15 cellular contexts compared by ENCODE assay signal in genomic region chr2:237091779-237092436, GRCh38. TPM values are rescaled to one million over a fixed set of nuclear protein-coding genes. Genes with fewer than 3 reads are reported as not detected.
DNase-seq lines count a peak whose midpoint lies in the region; ATAC-seq and TF ChIP-seq lines count a peak whose summit lies in the region.
"Had no signal": no experiment of that assay in that cellular context is flagged by ENCODE, and none has a peak within 500 bp of the region (broad histone marks: within the 10 kb centered on the region; RNA-seq: fewer than 3 reads in every experiment).

No MANE protein-coding gene starts in this region.

- WGBS in aorta, 2 donors = 83 to 84% methylated on average over 7 of the region's 7 CpGs

- H3K27ac ChIP-seq in ACC112 (ENCODE audit: low read depth, low read length) (peak overlapping the region; percentile 100), aorta (ENCODE audit: low read depth in 1 of 2, low read length in 2 of 2) (no peak overlapping the region)

- H3K27me3 ChIP-seq in ACC112 (ENCODE audit: insufficient read depth, low read length) (no peaks in the 10 kb centered on the region), aorta (ENCODE audit: control insufficient read depth in 1 of 2, insufficient read depth in 2 of 2, low read length in 1 of 2) (no peaks in the 10 kb centered on the region)

- H3K36me3 ChIP-seq in ACC112 (ENCODE audit: insufficient read depth, low read length) (peaks cover 69% of the 10 kb centered on the region), aorta (ENCODE audit: control insufficient read depth in 1 of 2, insufficient read depth in 2 of 2, low read length in 1 of 2) (peaks cover 0 to 5% of the 10 kb centered on the region in 2 donors)

- intact Hi-C loops in aorta (cut with DNase I) = no loop called here

- no peak for DNase-seq in T-helper 17 cell
- DNase-seq in fibroblast of peridontal ligament (ENCODE audit: extremely low read depth) = peak; percentile 64
- no peak for DNase-seq in omental fat pad (ENCODE audit: low spot score)
- DNase-seq in DMS79 (lab: John Stamatoyannopoulos, UW) = no peak
- no peak for DNase-seq in HK-2 (ENCODE audit: unreplicated experiment)
- no peak for DNase-seq in aorta
- DNase-seq: ACHN; activated CD4-positive, alpha-beta T cell treated with anti-CD3 and anti-CD28 coated beads, Interleukin-2, amount 50 U/mL, for 4 hours; Kasumi-1; mesendoderm; NCI-H2107 had no signal

- no peak overlapping the region for H3K4me3 Mint-ChIP-seq in T-helper 17 cell
- H3K4me3 Mint-ChIP-seq: T-helper 1 cell treated with Interleukin-12 subunit alpha and Interleukin-12 subunit beta and Interleukin-4 antibody, amounts not matched to agents 30 μg/mL and 1 μg/mL, for 36 hours; type B pancreatic cell had no signal

- no peaks in the 10 kb centered on the region for H3K27me3 Mint-ChIP-seq in T-helper 17 cell
- H3K27me3 Mint-ChIP-seq: type B pancreatic cell had no signal

- H3K4me3 ChIP-seq in ACC112 (ENCODE audit: low read depth, low read length) = peak overlapping the region; percentile 95
- no peak overlapping the region for H3K4me3 ChIP-seq in aorta (ENCODE audit: low read length in 2 of 2)

- peaks cover 90% of the 10 kb centered on the region for H3K4me1 ChIP-seq in ACC112 (ENCODE audit: control insufficient read depth, insufficient read depth, low read length, unreplicated experiment)
- no peaks in the 10 kb centered on the region for H3K4me1 ChIP-seq in aorta (ENCODE audit: control insufficient read depth in 1 of 2, insufficient read depth in 2 of 2, low read length in 2 of 2)

- H3K4me1 Mint-ChIP-seq in T-helper 17 cell = peaks cover 17% of the 10 kb centered on the region

- ATAC-seq in T-helper 17 cell = no peak
- peak; percentile 70 for ATAC-seq in omental fat pad (ENCODE audit: low FRiP score)
- ATAC-seq in GM21737 (IDR thresholded peaks at IDR 0.05; ENCODE audit: unreplicated experiment) = no peak
- ATAC-seq in aorta (ENCODE audit: low FRiP score) = no peak

- no peak for TF ChIP-seq CTCF in omental fat pad (IDR thresholded peaks at IDR 0.05)

- H3K79me2 ChIP-seq in ACC112 (ENCODE audit: control insufficient read depth, insufficient read depth, low read length, unreplicated experiment) = peaks cover 83% of the 10 kb centered on the region

- H2AFZ ChIP-seq in ACC112 (ENCODE audit: low read length, unreplicated experiment) = no peak overlapping the region

- H3K36me3 Mint-ChIP-seq in T-helper 17 cell (ENCODE audit: low read depth) = peaks cover 15% of the 10 kb centered on the region

- H3K27ac Mint-ChIP-seq in T-helper 17 cell = peak overlapping the region; percentile 14
- H3K27ac Mint-ChIP-seq: T-helper 1 cell treated with Interleukin-12 subunit alpha and Interleukin-12 subunit beta and Interleukin-4 antibody, amounts not matched to agents 30 μg/mL and 1 μg/mL, for 36 hours; type B pancreatic cell had no signal

- H3K9me3 ChIP-seq in T-helper 17 cell (ENCODE audit: control insufficient read depth, low read length, poor library complexity, severe bottlenecking) (no peaks in the 10 kb centered on the region), aorta (ENCODE audit: control insufficient read depth, low read length) (no peaks in the 10 kb centered on the region)

RNA-seq across cellular contexts. Expression of gene COPS8, which starts 6.2 kb away (rescaled TPM):
- total RNA-seq in T-helper 17 cell (10 to 100 TPM; 46.0 to 49.4 TPM), omental fat pad (100 to 1,000 TPM in 1 of 4 donors, 10 to 100 TPM in 3; 76.4 to 105 (median 90.5) TPM), aorta (10 to 100 TPM; 44.0 to 46.0 TPM)
- 10 to 100 TPM; 42.8 to 60.3 TPM for polyA plus RNA-seq in aorta
